8 cellular contexts compared by ENCODE assay signal in genomic region chr19:47514151-47514868, GRCh38. TPM values are rescaled to one million over a fixed set of nuclear protein-coding genes. Genes with fewer than 3 reads are reported as not detected.
DNase-seq lines count a peak whose midpoint lies in the region; ATAC-seq lines count a peak whose summit lies in the region.

No MANE protein-coding gene starts in this region.

- peak; percentile 6 for ATAC-seq in HG03095 (IDR thresholded peaks at IDR 0.05; ENCODE audit: unreplicated experiment)

- peak; percentile 32 for DNase-seq in COLO668 (lab: John Stamatoyannopoulos, UW; ENCODE audit: unreplicated experiment)
- peak; percentile 51 for DNase-seq in adipocyte (ENCODE audit: low read depth)
- peak; percentile 3 for DNase-seq in kidney glomerular epithelial cell (lab: John Stamatoyannopoulos, UW)
- DNase-seq in stimulated activated CD4-positive, alpha-beta T cell treated with anti-CD3 and anti-CD28 coated beads, Interleukin-4, amount 100 ng/mL, for 1 hour, result no peak
- no peak for DNase-seq in NCI-H2029 (lab: John Stamatoyannopoulos, UW)
- DNase-seq in NCI-H345 treated with DMSO at 0.1 percent for 48 hours (lab: John Stamatoyannopoulos, UW; ENCODE audit: unreplicated experiment), result no peak

- H3K27ac ChIP-seq in thymus (ENCODE audit: low read depth), result peak overlapping the region; percentile 84

- 9% methylated on average over 40 of the region's 40 CpGs for WGBS in thymus

- H3K36me3 ChIP-seq in adipocyte (ENCODE audit: control insufficient read depth, insufficient read depth, low read length, severe bottlenecking) (no peaks in the 10 kb centered on the region), thymus (ENCODE audit: control insufficient read depth, insufficient read depth) (peaks cover 23% of the 10 kb centered on the region)

- H3K27me3 ChIP-seq in adipocyte (replicated peaks; ENCODE audit: control insufficient read depth, insufficient read depth, low read length) (no peaks in the 10 kb centered on the region), thymus (ENCODE audit: control insufficient read depth, insufficient read depth) (no peaks in the 10 kb centered on the region)

- H3K9ac ChIP-seq in adipocyte (ENCODE audit: low read length), result peak overlapping the region; percentile 100

- peak overlapping the region; percentile 100 for H3K4me3 ChIP-seq in adipocyte (ENCODE audit: low read length)
- H3K4me3 ChIP-seq in thymus (ENCODE audit: low read length), result peak overlapping the region; percentile 77

- no peaks in the 10 kb centered on the region for H3K9me3 ChIP-seq in adipocyte (ENCODE audit: control insufficient read depth, low read length)
- H3K9me3 ChIP-seq in thymus (ENCODE audit: control insufficient read depth), result no peaks in the 10 kb centered on the region

- H3K4me1 ChIP-seq in adipocyte (ENCODE audit: control insufficient read depth, insufficient read depth, low read length), result peaks cover 47% of the 10 kb centered on the region
- peaks cover 54% of the 10 kb centered on the region for H3K4me1 ChIP-seq in thymus (ENCODE audit: control insufficient read depth, insufficient read depth, low read length)

RNA-seq across cellular contexts. Expression of gene NAPA, which starts 0.6 kb away (rescaled TPM):
- polyA plus RNA-seq in thymus, result 89.2 TPM

RNA-seq across cellular contexts. Expression of gene KPTN, which starts 30.3 kb away (rescaled TPM):
- polyA plus RNA-seq in thymus, result 32.2 TPM

RNA-seq across cellular contexts. Expression of gene SLC8A2, which starts 42.6 kb away (rescaled TPM):
- polyA plus RNA-seq in thymus, result 0.16 TPM

RNA-seq across cellular contexts. Expression of gene ZNF541, which starts 58.6 kb away (rescaled TPM):
- polyA plus RNA-seq in thymus, result 0.39 TPM

Comparison
In these comparisons a context has a peak if more than half of its experiments do, and no peak if none do; other contexts are left out.
1. DNase-seq: peak in COLO668 (single experiment), adipocyte (single experiment) and kidney glomerular epithelial cell (single experiment); none in stimulated activated CD4-positive, alpha-beta T cell treated with anti-CD3 and anti-CD28 coated beads, Interleukin-4, amount 100 ng/mL, for 1 hour (single experiment), NCI-H2029 (single experiment) and NCI-H345 treated with DMSO at 0.1 percent for 48 hours (single experiment).